In the genomic region with DNA sequence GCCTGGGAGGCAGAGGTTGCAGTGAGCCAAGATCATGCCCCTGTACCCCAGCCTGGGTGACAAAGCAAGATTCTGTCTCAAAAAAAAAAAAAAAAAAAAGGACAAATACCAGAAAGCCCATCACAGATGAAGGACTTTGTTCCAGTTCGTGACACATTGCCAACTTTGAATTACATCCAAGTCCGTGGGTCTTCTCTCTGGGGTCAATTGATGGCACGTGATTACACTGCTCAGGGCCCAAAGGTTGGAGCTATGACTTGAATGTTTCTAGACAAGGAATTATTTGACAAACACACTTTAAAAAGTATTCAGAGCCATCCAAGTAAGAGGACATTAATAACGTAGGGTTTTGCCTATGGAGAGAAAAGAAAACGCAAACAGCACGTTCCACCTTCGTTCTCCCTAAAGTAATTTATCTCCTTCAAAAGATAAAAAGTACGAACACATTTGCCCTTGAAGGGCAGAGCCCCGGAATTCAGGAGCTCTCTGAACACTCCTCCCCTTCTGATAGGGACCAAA, we compare ENCODE assay signal across 8 cellular contexts. TPM values are rescaled to one million over a fixed set of nuclear protein-coding genes. Genes with fewer than 3 reads are reported as not detected.
A peak's percentile ranks its signal among the peaks of the same experiment; 100 is the strongest.
DNase-seq lines count a peak whose midpoint lies in the region; ATAC-seq and TF ChIP-seq lines count a peak whose summit lies in the region.

No MANE protein-coding gene starts in this region.

- ATAC-seq in naive B cell (ENCODE audit: low read depth in 2 of 2) (no peak), HG02588 (IDR thresholded peaks at IDR 0.05; ENCODE audit: unreplicated experiment) (no peak), omental fat pad (ENCODE audit: low FRiP score) (no peak), HG03175 (IDR thresholded peaks at IDR 0.05; ENCODE audit: unreplicated experiment) (no peak)

- H3K27me3 ChIP-seq in ectodermal cell (ENCODE audit: control insufficient read depth, insufficient read depth, low read length, poor library complexity, severe bottlenecking), result peaks cover 18% of the 10 kb centered on the region

- H3K4me3 Mint-ChIP-seq in CD14-positive monocyte (peak overlapping the region; percentile 93 to 97), naive B cell (peak overlapping the region; percentile 57 to 85 (median 81))

- H3K36me3 ChIP-seq in ectodermal cell (ENCODE audit: control insufficient read depth, insufficient read depth, low read length), result no peaks in the 10 kb centered on the region

- intact Hi-C loops in CD14-positive monocyte (cut with micrococcal nuclease), result loop anchor here (5.0 kb wide), 2 partner anchors 36 to 46 kb away; no protein-coding TSS in a partner anchor

- TF ChIP-seq POLR2A in NB4 (IDR thresholded peaks at IDR 0.05; ENCODE audit: extremely low read depth, insufficient read length), result no peak

- no peak overlapping the region for H3K27ac ChIP-seq in ectodermal cell (ENCODE audit: insufficient read depth, low read depth, low read length, poor library complexity, severe bottlenecking)

- H3K27ac Mint-ChIP-seq in CD14-positive monocyte (peak overlapping the region; percentile 3 to 86 (median 80)), naive B cell (no peak overlapping the region)

- H3K4me3 ChIP-seq in NB4 (ENCODE audit: low read depth, low read length), result peak overlapping the region; percentile 65
- peak overlapping the region; percentile 79 for H3K4me3 ChIP-seq in ectodermal cell (ENCODE audit: insufficient read depth, low read depth, low read length)

- WGBS in ectodermal cell, 2 experiments, result 19 to 26% methylated on average over 9 of the region's 9 CpGs

- H3K9me3 ChIP-seq in ectodermal cell (ENCODE audit: control insufficient read depth, low read length), result no peaks in the 10 kb centered on the region

- H3K4me1 ChIP-seq in ectodermal cell (ENCODE audit: control insufficient read depth, insufficient read depth, low read length), result peaks cover 8% of the 10 kb centered on the region

- DNase-seq in CD14-positive monocyte (ENCODE audit: low spot score), result no peak
- DNase-seq in NB4 (ENCODE audit: low read depth), result no peak
- no peak for DNase-seq in naive B cell
- no peak for DNase-seq in GM10266 (ENCODE audit: extremely low spot score)
- DNase-seq in omental fat pad (ENCODE audit: low spot score), result no peak

- H3K36me3 Mint-ChIP-seq in CD14-positive monocyte, result no peaks in the 10 kb centered on the region
- no peaks in the 10 kb centered on the region for H3K36me3 Mint-ChIP-seq in naive B cell

- H3K9me3 Mint-ChIP-seq in CD14-positive monocyte (no peaks in the 10 kb centered on the region), naive B cell (peaks cover 0 to 4% (median 0%) of the 10 kb centered on the region in 7 donors)

- H3K27me3 Mint-ChIP-seq in CD14-positive monocyte (ENCODE audit: low read depth in 3 of 3) (peaks cover 0 to 12% (median 10%) of the 10 kb centered on the region in 3 donors), naive B cell (peaks cover 49 to 57% (median 51%) of the 10 kb centered on the region in 3 donors)

- H3K4me1 Mint-ChIP-seq in CD14-positive monocyte (peaks cover 37% of the 10 kb centered on the region), naive B cell (peaks cover 5 to 22% (median 17%) of the 10 kb centered on the region in 3 donors)

- TF ChIP-seq CTCF in CD14-positive monocyte (IDR thresholded peaks at IDR 0.05), result no peak
- no peak for TF ChIP-seq CTCF in NB4 (IDR thresholded peaks at IDR 0.05; ENCODE audit: low read depth, low read length)
- no peak for TF ChIP-seq CTCF in GM10266 (IDR thresholded peaks at IDR 0.05; ENCODE audit: control insufficient read depth, insufficient read depth, low read depth, missing control alignments)
- TF ChIP-seq CTCF in omental fat pad (IDR thresholded peaks at IDR 0.05), result no peak

RNA-seq across cellular contexts. Expression of a gene that starts 31.4 kb away (rescaled TPM):
- polyA plus RNA-seq in CD14-positive monocyte, result 10 to 100 TPM; 21.0 to 22.8 TPM
- polyA plus RNA-seq in ectodermal cell (2013, experiment 1 of 4), result 11.8 TPM
- 8.3 TPM for polyA plus RNA-seq in ectodermal cell (2013, experiment 2 of 4)
- polyA plus RNA-seq in ectodermal cell (2013, experiment 3 of 4), result 11.1 TPM
- 10.7 TPM for polyA plus RNA-seq in ectodermal cell (2013, experiment 4 of 4)
- 1 to 10 TPM in 1 of 6 donors, under 1 TPM in 3, not detected in 2; 0.18 to 1.2 (median 0.31) TPM for polyA plus RNA-seq in naive B cell (ENCODE audit: low read depth in 6 of 6)
- 10 to 100 TPM in 3 of 4 donors, 1 to 10 TPM in 1; 8.5 to 19.4 (median 16.0) TPM for total RNA-seq in omental fat pad

Comparison
In these comparisons a context has a peak if more than half of its experiments do, and no peak if none do; other contexts are left out.
1. H3K27ac Mint-ChIP-seq: peak in CD14-positive monocyte (7 of 7); none in naive B cell (0 of 6).
2. RNA of a gene that starts 31.4 kb away (polyA plus RNA-seq): 21.0 to 22.8 TPM in CD14-positive monocyte; 0.18 to 1.2 TPM in naive B cell; every median in the first group is over 10 times any median in the second.